In the genomic region with DNA sequence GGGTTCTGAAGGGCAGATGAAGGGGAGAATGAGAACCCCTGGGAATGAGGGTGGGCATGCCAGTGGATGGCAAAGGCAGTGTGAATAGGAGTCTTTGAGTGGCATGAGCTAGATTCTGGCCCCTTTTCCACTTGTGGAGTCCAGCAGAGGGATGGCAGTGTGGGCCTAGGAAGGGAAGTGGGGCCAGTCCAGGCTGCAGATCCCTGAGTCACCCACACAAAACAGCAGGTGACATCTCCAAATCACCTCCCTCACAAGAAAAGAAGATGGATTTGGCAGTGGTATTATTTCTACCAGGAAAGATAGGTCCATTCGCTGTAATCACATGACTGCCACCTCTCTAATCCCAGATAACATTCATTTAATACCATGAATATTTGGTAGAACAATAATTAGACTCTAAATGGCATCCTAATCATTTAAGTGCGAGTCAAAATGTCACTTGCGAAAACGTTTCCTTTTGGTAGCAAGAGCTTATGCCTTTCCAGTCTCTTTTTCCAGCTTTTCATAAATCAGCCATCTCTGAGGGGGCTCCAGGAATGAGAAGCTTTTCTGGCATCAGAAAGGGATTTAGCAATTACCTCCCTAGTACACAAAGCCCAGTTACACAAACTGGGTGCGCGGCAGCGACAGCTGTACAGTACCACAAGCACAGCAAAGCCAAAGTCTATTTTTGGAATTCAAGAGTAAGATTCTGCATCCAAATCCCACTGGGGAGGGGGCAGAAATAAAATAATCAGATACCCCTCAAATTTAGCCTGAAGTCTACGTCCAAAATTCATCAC, we compare ENCODE assay signal across 24 cellular contexts.
DNase-seq lines count a peak whose midpoint lies in the region; ATAC-seq and TF ChIP-seq lines count a peak whose summit lies in the region.
"Had no signal": no experiment of that assay in that cellular context is flagged by ENCODE, and none has a peak within 500 bp of the region (broad histone marks: within the 10 kb centered on the region; RNA-seq: fewer than 3 reads in every experiment).

No MANE protein-coding gene starts in this region.

- H3K27ac Mint-ChIP-seq in brain = peak overlapping the region; percentile 21 to 98 (median 90)
- no peak overlapping the region for H3K27ac Mint-ChIP-seq in osteocyte (ENCODE audit: unreplicated experiment)
- H3K27ac Mint-ChIP-seq: activated naive CD4-positive, alpha-beta T cell treated with anti-CD3 and anti-CD28 coated beads, Interleukin-2, amount 50 U/mL, for 24 hours; HFFc6; stimulated activated memory B cell treated with anti-CD40 and anti-IgM and Interleukin-4, amounts not matched to agents 10 μg/mL and 1 μg/mL and 100 μg/mL, for 72 hours; T-helper 17 cell had no signal

- ATAC-seq in psoas muscle (peak; percentile 91 to 93 (median 92)), HG02798 (IDR thresholded peaks at IDR 0.05; ENCODE audit: poor library complexity, unreplicated experiment) (no peak)
- ATAC-seq: activated CD4-positive, CD25-positive, alpha-beta regulatory T cell treated with anti-CD3 and anti-CD28 coated beads, Interleukin-2, amount 50 U/mL, for 24 hours; stimulated activated memory B cell treated with anti-CD40 and anti-IgM and Interleukin-4, amounts not matched to agents 10 μg/mL and 1 μg/mL and 100 μg/mL, for 72 hours; T-helper 17 cell; upper lobe of right lung had no signal

- H3K9me3 ChIP-seq in HEK293 (ENCODE audit: control insufficient read depth, insufficient read depth, low read depth, low read length) (no peaks in the 10 kb centered on the region), right atrium auricular region (no peaks in the 10 kb centered on the region), psoas muscle (peaks cover 4% of the 10 kb centered on the region)
- H3K9me3 ChIP-seq: SK-N-SH, upper lobe of right lung had no signal

- H3K9me3 Mint-ChIP-seq in brain = peaks cover 3 to 16% (median 11%) of the 10 kb centered on the region in 5 experiments
- no peaks in the 10 kb centered on the region for H3K9me3 Mint-ChIP-seq in osteocyte (ENCODE audit: unreplicated experiment)
- H3K9me3 Mint-ChIP-seq: activated naive CD4-positive, alpha-beta T cell treated with anti-CD3 and anti-CD28 coated beads, Interleukin-2, amount 50 U/mL, for 24 hours; HFFc6 had no signal

- peaks cover 33% of the 10 kb centered on the region for H3K36me3 Mint-ChIP-seq in brain
- peaks cover 16% of the 10 kb centered on the region for H3K36me3 Mint-ChIP-seq in osteocyte (ENCODE audit: unreplicated experiment)

- peak overlapping the region in 3 of 5 experiments; percentile 1 to 43 (median 14) for H3K4me3 Mint-ChIP-seq in brain
- H3K4me3 Mint-ChIP-seq in osteocyte (ENCODE audit: unreplicated experiment) = no peak overlapping the region
- H3K4me3 Mint-ChIP-seq: activated naive CD4-positive, alpha-beta T cell treated with anti-CD3 and anti-CD28 coated beads, Interleukin-2, amount 50 U/mL, for 24 hours; HFFc6; stimulated activated memory B cell treated with anti-CD40 and anti-IgM and Interleukin-4, amounts not matched to agents 10 μg/mL and 1 μg/mL and 100 μg/mL, for 72 hours; T-helper 17 cell had no signal

- 23 to 32% (median 31%) methylated on average over 8 of the region's 8 CpGs for WGBS in psoas muscle, 3 donors

- H3K36me3 ChIP-seq in HEK293 (ENCODE audit: control insufficient read depth in 2 of 2, insufficient read depth in 1 of 2, low read length in 2 of 2) = peaks cover 0 to 4% of the 10 kb centered on the region in 2 experiments; a peak in 2 of 3 replicates
- peaks cover 5% of the 10 kb centered on the region for H3K36me3 ChIP-seq in right atrium auricular region
- no peaks in the 10 kb centered on the region for H3K36me3 ChIP-seq in psoas muscle (ENCODE audit: insufficient read depth in 1 of 2, low read depth in 1 of 2)
- H3K36me3 ChIP-seq: upper lobe of right lung had no signal

- CTCF ChIA-PET in HEK293 (lab: Yijun Ruan, JAX) = no interaction called here

- DNase-seq in right atrium auricular region (ENCODE audit: low spot score) (no peak), psoas muscle (peak; percentile 63 to 82), HPDE6-E6E7 (ENCODE audit: extremely low spot score) (no peak), osteocyte (ENCODE audit: extremely low spot score, unreplicated experiment) (no peak), NCI-H1092 treated with DMSO at 0.1 percent for 48 hours (lab: John Stamatoyannopoulos, UW) (no peak)
- DNase-seq: activated CD4-positive, alpha-beta T cell treated with anti-CD3 and anti-CD28 coated beads, Interleukin-2, amount 50 U/mL, for 48 hours; activated CD8-positive, alpha-beta memory T cell treated with anti-CD3 and anti-CD28 coated beads, Interleukin-2, amount 50 U/mL, for 4 hours; anterior cingulate cortex; caudate nucleus; dermis blood vessel endothelial cell; HFFc6; NCI-H1105; NCI-H2029; NCI-H69; SK-N-SH; stimulated activated CD4-positive, alpha-beta T cell treated with anti-CD3 and anti-CD28 coated beads, Interleukin-4, amount 100 ng/mL, for 4 hours; T-helper 17 cell; upper lobe of right lung had no signal

- no peak overlapping the region for H3K4me3 ChIP-seq in HEK293 (ENCODE audit: low read depth, low read length)
- H3K4me3 ChIP-seq in right atrium auricular region = no peak overlapping the region
- no peak overlapping the region for H3K4me3 ChIP-seq in psoas muscle
- H3K4me3 ChIP-seq: upper lobe of right lung had no signal

- H3K27me3 Mint-ChIP-seq in brain (no peaks in the 10 kb centered on the region), osteocyte (ENCODE audit: unreplicated experiment) (no peaks in the 10 kb centered on the region)
- H3K27me3 Mint-ChIP-seq: activated naive CD4-positive, alpha-beta T cell treated with anti-CD3 and anti-CD28 coated beads, Interleukin-2, amount 50 U/mL, for 24 hours; stimulated activated memory B cell treated with anti-CD40 and anti-IgM and Interleukin-4, amounts not matched to agents 10 μg/mL and 1 μg/mL and 100 μg/mL, for 72 hours had no signal

- no peaks in the 10 kb centered on the region for H3K27me3 ChIP-seq in right atrium auricular region
- H3K27me3 ChIP-seq in psoas muscle (ENCODE audit: insufficient read depth in 3 of 3, low read length in 2 of 3) = no peaks in the 10 kb centered on the region
- H3K27me3 ChIP-seq: upper lobe of right lung had no signal

- H3K27ac ChIP-seq in HEK293 (ENCODE audit: extremely low read depth, low read depth, low read length) = no peak overlapping the region
- peak overlapping the region; percentile 73 to 88 for H3K27ac ChIP-seq in right atrium auricular region
- H3K27ac ChIP-seq in psoas muscle = peak overlapping the region; percentile 93
- H3K27ac ChIP-seq: upper lobe of right lung had no signal

- intact Hi-C loops in psoas muscle (cut with DNase I) = loop anchor here (5.0 kb wide), 2 partner anchors 33 to 38 kb away; no protein-coding TSS in a partner anchor

- TF ChIP-seq CTCF in HEK293 (tag by site-specific recombination; IDR thresholded peaks at IDR 0.05) = no peak
- TF ChIP-seq CTCF in brain (conservative IDR thresholded peaks at IDR 0.05) = no peak
- TF ChIP-seq CTCF in right atrium auricular region (IDR thresholded peaks at IDR 0.05) = peak in 1 of 2 donors; percentile 15
- TF ChIP-seq CTCF in psoas muscle (IDR thresholded peaks at IDR 0.05) = no peak
- no peak for TF ChIP-seq CTCF in osteocyte (IDR thresholded peaks at IDR 0.05)

- POLR2A ChIA-PET in HEK293 (lab: Yijun Ruan, JAX) = no interaction called here

- H3K4me1 Mint-ChIP-seq in brain = peaks cover 67% of the 10 kb centered on the region
- peaks cover 5% of the 10 kb centered on the region for H3K4me1 Mint-ChIP-seq in osteocyte (ENCODE audit: unreplicated experiment)
- H3K4me1 Mint-ChIP-seq: stimulated activated memory B cell treated with anti-CD40 and anti-IgM and Interleukin-4, amounts not matched to agents 10 μg/mL and 1 μg/mL and 100 μg/mL, for 72 hours; T-helper 17 cell had no signal

- 0 out of 2 replicates have a peak, but pooled peaks cover 3% of the 10 kb centered on the region for H3K4me1 ChIP-seq in HEK293 (ENCODE audit: control insufficient read depth, insufficient read depth, low read length)
- H3K4me1 ChIP-seq in right atrium auricular region = peaks cover 0 to 37% of the 10 kb centered on the region in 2 donors
- H3K4me1 ChIP-seq in psoas muscle = peaks cover 45% of the 10 kb centered on the region

TF ChIP-seq in HEK293, 187 proteins besides CTCF, POLR2A, EP300 and RAD21:
- 0 out of 2 replicates have a peak, but pooled peaks have one; percentile 14 for TF ChIP-seq ZFHX2 (tag by site-specific recombination; conservative IDR thresholded peaks at IDR 0.05)
- 0 out of 2 replicates have a peak, but pooled peaks have one; percentile 17 for TF ChIP-seq SCRT2 (tag by site-specific recombination; IDR thresholded peaks at IDR 0.05)
- no peak for TF ChIP-seq ZNF768 (tag by site-specific recombination; IDR thresholded peaks at IDR 0.05)

Comparison
In these comparisons a context has a peak if more than half of its experiments do, and no peak if none do; other contexts are left out.
1. DNase-seq: peak in psoas muscle (2 of 2); none in right atrium auricular region (single experiment), HPDE6-E6E7 (single experiment), osteocyte (single experiment) and NCI-H1092 treated with DMSO at 0.1 percent for 48 hours (single experiment).